ENCODE assay signal across 11 cellular contexts in the genomic region with DNA sequence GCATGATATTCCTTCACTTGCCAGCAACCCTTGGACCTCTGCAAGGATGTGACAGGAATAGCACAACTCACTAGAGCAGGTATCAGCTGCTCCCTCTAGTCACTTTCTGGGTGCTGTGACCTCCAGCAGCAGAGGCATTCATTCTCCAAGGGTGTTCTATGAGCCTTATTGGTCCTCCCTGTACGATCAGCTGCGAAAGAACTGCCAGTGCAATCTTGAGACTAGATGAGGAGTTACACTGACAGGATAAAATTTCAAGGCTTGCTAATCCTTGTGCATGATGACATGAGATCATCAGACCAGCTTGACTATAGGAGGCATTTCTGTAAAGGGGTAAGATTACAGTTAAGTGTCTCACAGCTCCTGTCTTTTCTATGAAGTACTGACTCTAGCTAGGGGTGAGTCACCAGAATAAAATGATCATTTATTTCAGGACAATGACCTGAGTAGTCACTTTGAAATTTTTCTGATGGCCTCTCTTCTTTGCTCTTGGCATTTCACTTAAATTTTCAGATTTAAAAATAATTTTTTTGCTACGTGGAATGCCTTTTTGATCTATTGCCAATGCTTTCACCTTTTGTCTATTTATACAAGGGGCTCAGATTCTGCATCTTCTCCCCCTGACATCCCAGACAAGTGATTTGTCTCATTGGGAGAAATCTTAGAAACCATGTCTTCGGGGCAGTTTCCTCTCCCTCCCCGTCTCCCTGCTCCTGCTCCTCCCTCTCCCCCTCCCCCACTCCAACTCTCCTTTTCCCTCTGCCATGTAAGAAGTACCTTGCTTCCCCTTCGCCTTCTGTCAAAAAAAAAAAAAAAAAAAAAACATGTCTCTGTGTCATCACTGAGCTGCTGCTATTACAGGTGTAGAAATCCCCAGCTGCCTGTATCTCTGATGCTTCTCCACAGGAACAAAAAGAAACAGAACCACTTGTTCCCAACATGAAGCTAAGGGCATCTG. TPM values are rescaled to one million over a fixed set of nuclear protein-coding genes. Genes with fewer than 3 reads are reported as not detected.
A peak's percentile ranks its signal among the peaks of the same experiment; 100 is the strongest.
DNase-seq lines count a peak whose midpoint lies in the region; ATAC-seq and TF ChIP-seq lines count a peak whose summit lies in the region.
"Had no signal": no experiment of that assay in that cellular context is flagged by ENCODE, and none has a peak within 500 bp of the region (broad histone marks: within the 10 kb centered on the region; RNA-seq: fewer than 3 reads in every experiment).

No MANE protein-coding gene starts in this region.

- no peaks in the 10 kb centered on the region for H3K9me3 ChIP-seq in mammary epithelial cell (replicated peaks; ENCODE audit: insufficient read depth, low read length)
- H3K9me3 ChIP-seq in MG63 = no peaks in the 10 kb centered on the region

- H3K36me3 ChIP-seq in mammary epithelial cell (ENCODE audit: insufficient read depth, low read length) (peaks cover 10% of the 10 kb centered on the region), MG63 (peaks cover 21% of the 10 kb centered on the region)

- BruUV-seq in mammary epithelial cell (replicated peaks; lab: Mats Ljungman, UMichigan) = no TSS peak

- no peak overlapping the region for H3K4me3 ChIP-seq in mammary epithelial cell (replicated peaks in 1 of 3; ENCODE audit: insufficient read depth in 1 of 3, low read depth in 2 of 3, low read length in 3 of 3)
- no peak overlapping the region for H3K4me3 ChIP-seq in MG63

- ATAC-seq in GM18870 (IDR thresholded peaks at IDR 0.05; ENCODE audit: unreplicated experiment) = no peak

- dilution Hi-C loops in mammary epithelial cell (cut with HindIII; ENCODE audit: low sequenced_read_pairs) = no loop called here

- H2AFZ ChIP-seq in mammary epithelial cell (ENCODE audit: low read depth, low read length) = no peak overlapping the region

- intact Hi-C loops in mammary epithelial cell (cut with micrococcal nuclease) = no loop called here

- TF ChIP-seq CTCF in AG09319 (IDR thresholded peaks at IDR 0.05; ENCODE audit: low read depth, low read length) = no peak
- no peak for TF ChIP-seq CTCF in mammary epithelial cell (conservative IDR thresholded peaks at IDR 0.05 in 1 of 2, IDR thresholded peaks at IDR 0.05 in 1 of 2; ENCODE audit: extremely low read depth in 1 of 2, insufficient read depth in 1 of 2, low read depth in 1 of 2, low read length in 2 of 2)

- H3K4me1 ChIP-seq in mammary epithelial cell (ENCODE audit: insufficient read depth, low read length) = peaks cover 27% of the 10 kb centered on the region

- in situ Hi-C loops in mammary epithelial cell (cut with MboI; ENCODE audit: low sequenced_read_pairs in 2 of 2) = no loop called here

- no peaks in the 10 kb centered on the region for H4K20me1 ChIP-seq in mammary epithelial cell (ENCODE audit: insufficient read depth, low read length)

- no peaks in the 10 kb centered on the region for H3K79me2 ChIP-seq in mammary epithelial cell (ENCODE audit: insufficient read depth, low read length)

- no peak overlapping the region for H3K9ac ChIP-seq in mammary epithelial cell (ENCODE audit: insufficient read depth, low read length)

- no peak overlapping the region for H3K27ac ChIP-seq in mammary epithelial cell (ENCODE audit: insufficient read depth, low read depth, low read length)

- WGBS in mammary epithelial cell (ENCODE audit: low coverage, missing lambda C conversion rate) = 97% methylated on average over 3 of the region's 6 CpGs

- no peak overlapping the region for H3K4me2 ChIP-seq in mammary epithelial cell (ENCODE audit: insufficient read depth, low read depth, low read length)

- DNase-seq in AG09319 (ENCODE audit: extremely low read depth, low read depth) = peak; percentile 19
- DNase-seq in NCI-H2107 treated with DMSO at 0.1 percent for 48 hours (lab: John Stamatoyannopoulos, UW; ENCODE audit: unreplicated experiment) = peak; percentile 45
- peak; percentile 60 for DNase-seq in mammary epithelial cell
- peak; percentile 63 for DNase-seq in left kidney (ENCODE audit: low read depth, low spot score)
- no peak for DNase-seq in MG63
- DNase-seq in Ammon's horn (ENCODE audit: low spot score) = no peak
- no peak for DNase-seq in superior temporal gyrus (ENCODE audit: extremely low spot score)
- DNase-seq: amygdala, DMS153, NCI-H1930 had no signal

- H3K27me3 ChIP-seq in mammary epithelial cell (ENCODE audit: insufficient read depth, low read length) (no peaks in the 10 kb centered on the region), MG63 (no peaks in the 10 kb centered on the region)

- CTCF ChIA-PET in mammary epithelial cell (lab: Charles Lee; ENCODE audit: low non-redundant PET) = no interaction called here

RNA-seq across cellular contexts. Expression of a gene that starts 49.2 kb away (rescaled TPM):
- under 1 TPM; 0.09 to 0.17 TPM for total RNA-seq in mammary epithelial cell
- not detected for polyA plus RNA-seq in mammary epithelial cell
- not detected for polyA minus RNA-seq in mammary epithelial cell
- total RNA-seq in MG63 (2014; rRNA removed; shearing (Covaris generic); ENCODE audit: low replicate concordance) = not detected in 2 replicates

Comparison
In these comparisons a context has a peak if more than half of its experiments do, and no peak if none do; other contexts are left out.
1. DNase-seq: peak in AG09319 (single experiment), NCI-H2107 treated with DMSO at 0.1 percent for 48 hours (single experiment), mammary epithelial cell (single experiment) and left kidney (single experiment); none in MG63 (single experiment), Ammon's horn (single experiment) and superior temporal gyrus (single experiment).